39 cellular contexts compared by ENCODE assay signal in genomic region chrY:20651496-20651895, GRCh38.
"Had no signal": no experiment of that assay in that cellular context is flagged by ENCODE, and none has a peak within 500 bp of the region (broad histone marks: within the 10 kb centered on the region; RNA-seq: fewer than 3 reads in every experiment).

No MANE protein-coding gene starts in this region.

- DNase-seq: activated CD4-positive, alpha-beta memory T cell treated with anti-CD3 and anti-CD28 coated beads, Interleukin-2, amount 10 ng/mL, durations not matched to agents 7 days and 5 days; activated CD4-positive, alpha-beta T cell treated with anti-CD3 and anti-CD28 coated beads for 1 hour; activated CD4-positive, alpha-beta T cell treated with anti-CD3 and anti-CD28 coated beads for 36 hours; activated CD4-positive, alpha-beta T cell treated with anti-CD3 and anti-CD28 coated beads for 48 hours; activated CD4-positive, alpha-beta T cell treated with anti-CD3 and anti-CD28 coated beads, Interleukin-2, amount 10 ng/mL, durations not matched to agents 7 days and 5 days; activated CD4-positive, alpha-beta T cell treated with anti-CD3 and anti-CD28 coated beads, Interleukin-2, amount 50 U/mL, for 48 hours; activated CD4-positive, CD25-positive, alpha-beta regulatory T cell; activated CD8-positive, alpha-beta memory T cell treated with anti-CD3 and anti-CD28 coated beads for 24 hours; activated CD8-positive, alpha-beta memory T cell treated with anti-CD3 and anti-CD28 coated beads, Interleukin-2, amount 10 ng/mL, durations not matched to agents 7 days and 5 days; activated CD8-positive, alpha-beta memory T cell treated with anti-CD3 and anti-CD28 coated beads, Interleukin-2, amount 50 U/mL, for 48 hours; activated CD8-positive, alpha-beta T cell treated with anti-CD3 and anti-CD28 coated beads, Interleukin-2, amount 10 ng/mL, durations not matched to agents 7 days and 5 days; activated effector memory CD4-positive, alpha-beta T cell treated with anti-CD3 and anti-CD28 coated beads, Interleukin-2, amount 50 U/mL, for 16 hours; activated gamma-delta T cell treated with Interleukin-2 at 50 U/mL for 16 hours; activated naive CD4-positive, alpha-beta T cell; activated naive CD4-positive, alpha-beta T cell treated with anti-CD3 and anti-CD28 coated beads for 36 hours; activated naive CD4-positive, alpha-beta T cell treated with anti-CD3 and anti-CD28 coated beads, Interleukin-2, amount 50 U/mL, for 16 hours; activated naive CD8-positive, alpha-beta T cell treated with anti-CD3 and anti-CD28 coated beads for 36 hours; activated T-cell treated with anti-CD3 and anti-CD28 coated beads, Interleukin-2, amount 50 U/mL, for 4 hours; activated T-cell treated with anti-CD3 and anti-CD28 coated beads, Interleukin-2, amount 50 U/mL, for 72 hours; adrenal gland; amniotic stem cell; aorta; caudate nucleus; cerebellar nuclear complex; T-helper 1 cell; T-helper 2 cell; T-helper 9 cell; WERI-Rb-1 had no signal

- H3K4me3 Mint-ChIP-seq: activated CD4-positive, alpha-beta memory T cell treated with anti-CD3 and anti-CD28 coated beads, Interleukin-2, amount 10 ng/mL, durations not matched to agents 7 days and 5 days; activated CD4-positive, alpha-beta T cell treated with anti-CD3 and anti-CD28 coated beads for 36 hours; activated CD4-positive, alpha-beta T cell treated with anti-CD3 and anti-CD28 coated beads, Interleukin-2, amount 10 ng/mL, durations not matched to agents 7 days and 5 days; activated CD8-positive, alpha-beta memory T cell treated with anti-CD3 and anti-CD28 coated beads, Interleukin-2, amount 10 ng/mL, durations not matched to agents 7 days and 5 days; activated CD8-positive, alpha-beta T cell treated with anti-CD3 and anti-CD28 coated beads, Interleukin-2, amount 10 ng/mL, durations not matched to agents 7 days and 5 days; activated naive CD4-positive, alpha-beta T cell treated with anti-CD3 and anti-CD28 coated beads for 36 hours; activated naive CD8-positive, alpha-beta T cell treated with anti-CD3 and anti-CD28 coated beads for 36 hours; activated T-cell treated with anti-CD3 and anti-CD28 coated beads, Interleukin-2, amount 50 U/mL, for 4 hours; activated T-cell treated with anti-CD3 and anti-CD28 coated beads, Interleukin-2, amount 50 U/mL, for 72 hours; activated T-helper 1 cell treated with anti-CD3 and anti-CD28 coated beads, Interleukin-12 subunit alpha, Interleukin-12 subunit beta, Interleukin-2, Interleukin-4 antibody, amounts not matched to agents 30 ng/mL and 10 ng/mL and 1 ng/mL, durations not matched to agents 14 hours and 24 hours and 36 hours; activated T-helper 17 cell treated with anti-CD3 and anti-CD28 coated beads, Interleukin-2, amount 50 U/mL, for 72 hours; brain; central memory CD8-positive, alpha-beta T cell; T-helper 1 cell treated with Interleukin-12 subunit alpha and Interleukin-12 subunit beta and Interleukin-4 antibody, amounts not matched to agents 30 μg/mL and 1 μg/mL, for 36 hours; T-helper 2 cell treated with Interferon-gamma antibody and Interleukin-4, amounts not matched to agents 5 μg/mL and 100 μg/mL, for 36 hours; WTC11 had no signal

- H3K9me3 ChIP-seq: adrenal gland had no signal

- H3K4me1 Mint-ChIP-seq: activated CD4-positive, alpha-beta memory T cell treated with anti-CD3 and anti-CD28 coated beads, Interleukin-2, amount 10 ng/mL, durations not matched to agents 7 days and 5 days; activated CD4-positive, alpha-beta T cell treated with anti-CD3 and anti-CD28 coated beads for 36 hours; activated CD4-positive, alpha-beta T cell treated with anti-CD3 and anti-CD28 coated beads, Interleukin-2, amount 10 ng/mL, durations not matched to agents 7 days and 5 days; activated CD8-positive, alpha-beta memory T cell treated with anti-CD3 and anti-CD28 coated beads, Interleukin-2, amount 10 ng/mL, durations not matched to agents 7 days and 5 days; activated naive CD8-positive, alpha-beta T cell treated with anti-CD3 and anti-CD28 coated beads for 36 hours; activated T-helper 17 cell treated with anti-CD3 and anti-CD28 coated beads, Interleukin-2, amount 50 U/mL, for 72 hours; brain; central memory CD8-positive, alpha-beta T cell; WTC11 had no signal

- H3K36me3 ChIP-seq: adrenal gland, cardiac muscle cell, WERI-Rb-1 had no signal

- ATAC-seq: activated CD4-positive, alpha-beta T cell treated with anti-CD3 and anti-CD28 coated beads for 36 hours; activated CD4-positive, CD25-positive, alpha-beta regulatory T cell treated with anti-CD3 and anti-CD28 coated beads, Interleukin-2, amount 50 U/mL, for 24 hours; activated CD8-positive, alpha-beta memory T cell treated with anti-CD3 and anti-CD28 coated beads, Interleukin-2, amount 10 ng/mL, durations not matched to agents 7 days and 5 days; activated CD8-positive, alpha-beta T cell treated with anti-CD3 and anti-CD28 coated beads, Interleukin-2, amount 10 ng/mL, durations not matched to agents 7 days and 5 days; activated naive CD4-positive, alpha-beta T cell treated with anti-CD3 and anti-CD28 coated beads, Interleukin-2, amount 50 U/mL, for 72 hours; activated T-cell treated with anti-CD3 and anti-CD28 coated beads, Interleukin-2, amount 50 U/mL, for 4 hours; activated T-cell treated with anti-CD3 and anti-CD28 coated beads, Interleukin-2, amount 50 U/mL, for 72 hours; activated T-helper 17 cell treated with anti-CD3 and anti-CD28 coated beads, Interleukin-2, amount 50 U/mL, for 72 hours; WTC11 had no signal

- H3K27ac Mint-ChIP-seq: activated CD4-positive, alpha-beta memory T cell treated with anti-CD3 and anti-CD28 coated beads, Interleukin-2, amount 10 ng/mL, durations not matched to agents 7 days and 5 days; activated CD4-positive, alpha-beta T cell treated with anti-CD3 and anti-CD28 coated beads for 36 hours; activated CD4-positive, alpha-beta T cell treated with anti-CD3 and anti-CD28 coated beads, Interleukin-2, amount 10 ng/mL, durations not matched to agents 7 days and 5 days; activated CD8-positive, alpha-beta memory T cell treated with anti-CD3 and anti-CD28 coated beads, Interleukin-2, amount 10 ng/mL, durations not matched to agents 7 days and 5 days; activated CD8-positive, alpha-beta T cell treated with anti-CD3 and anti-CD28 coated beads, Interleukin-2, amount 10 ng/mL, durations not matched to agents 7 days and 5 days; activated naive CD4-positive, alpha-beta T cell treated with anti-CD3 and anti-CD28 coated beads for 36 hours; activated naive CD4-positive, alpha-beta T cell treated with anti-CD3 and anti-CD28 coated beads, Interleukin-2, amount 50 U/mL, for 72 hours; activated naive CD8-positive, alpha-beta T cell treated with anti-CD3 and anti-CD28 coated beads for 36 hours; activated T-cell treated with anti-CD3 and anti-CD28 coated beads, Interleukin-2, amount 50 U/mL, for 72 hours; activated T-helper 1 cell treated with anti-CD3 and anti-CD28 coated beads, Interleukin-12 subunit alpha, Interleukin-12 subunit beta, Interleukin-2, Interleukin-4 antibody, amounts not matched to agents 30 ng/mL and 10 ng/mL and 1 ng/mL, durations not matched to agents 14 hours and 24 hours and 36 hours; activated T-helper 17 cell treated with anti-CD3 and anti-CD28 coated beads, Interleukin-2, amount 50 U/mL, for 72 hours; brain; T-helper 1 cell treated with Interleukin-12 subunit alpha and Interleukin-12 subunit beta and Interleukin-4 antibody, amounts not matched to agents 30 μg/mL and 1 μg/mL, for 36 hours; T-helper 2 cell treated with Interferon-gamma antibody and Interleukin-4, amounts not matched to agents 5 μg/mL and 100 μg/mL, for 36 hours; WTC11 had no signal

- H3K4me3 ChIP-seq: adrenal gland, cardiac muscle cell had no signal

- H3K4me1 ChIP-seq: adrenal gland had no signal

- H3K9me3 Mint-ChIP-seq: activated CD4-positive, alpha-beta memory T cell treated with anti-CD3 and anti-CD28 coated beads, Interleukin-2, amount 10 ng/mL, durations not matched to agents 7 days and 5 days; activated CD4-positive, alpha-beta T cell treated with anti-CD3 and anti-CD28 coated beads, Interleukin-2, amount 10 ng/mL, durations not matched to agents 7 days and 5 days; activated naive CD4-positive, alpha-beta T cell treated with anti-CD3 and anti-CD28 coated beads for 36 hours; activated naive CD4-positive, alpha-beta T cell treated with anti-CD3 and anti-CD28 coated beads, Interleukin-2, amount 50 U/mL, for 72 hours; activated naive CD8-positive, alpha-beta T cell treated with anti-CD3 and anti-CD28 coated beads for 36 hours; activated T-cell treated with anti-CD3 and anti-CD28 coated beads, Interleukin-2, amount 50 U/mL, for 4 hours; activated T-cell treated with anti-CD3 and anti-CD28 coated beads, Interleukin-2, amount 50 U/mL, for 72 hours; activated T-helper 1 cell treated with anti-CD3 and anti-CD28 coated beads, Interleukin-12 subunit alpha, Interleukin-12 subunit beta, Interleukin-2, Interleukin-4 antibody, amounts not matched to agents 30 ng/mL and 10 ng/mL and 1 ng/mL, durations not matched to agents 14 hours and 24 hours and 36 hours; activated T-helper 17 cell treated with anti-CD3 and anti-CD28 coated beads, Interleukin-2, amount 50 U/mL, for 72 hours; central memory CD8-positive, alpha-beta T cell; T-helper 1 cell treated with Interleukin-12 subunit alpha and Interleukin-12 subunit beta and Interleukin-4 antibody, amounts not matched to agents 30 μg/mL and 1 μg/mL, for 36 hours; T-helper 2 cell treated with Interferon-gamma antibody and Interleukin-4, amounts not matched to agents 5 μg/mL and 100 μg/mL, for 36 hours had no signal

- H3K27me3 ChIP-seq: adrenal gland, cardiac muscle cell had no signal

- H3K27me3 Mint-ChIP-seq: activated CD4-positive, alpha-beta memory T cell treated with anti-CD3 and anti-CD28 coated beads, Interleukin-2, amount 10 ng/mL, durations not matched to agents 7 days and 5 days; activated CD4-positive, alpha-beta T cell treated with anti-CD3 and anti-CD28 coated beads for 36 hours; activated CD4-positive, alpha-beta T cell treated with anti-CD3 and anti-CD28 coated beads, Interleukin-2, amount 10 ng/mL, durations not matched to agents 7 days and 5 days; activated CD8-positive, alpha-beta memory T cell treated with anti-CD3 and anti-CD28 coated beads, Interleukin-2, amount 10 ng/mL, durations not matched to agents 7 days and 5 days; activated naive CD8-positive, alpha-beta T cell treated with anti-CD3 and anti-CD28 coated beads for 36 hours; activated T-helper 17 cell treated with anti-CD3 and anti-CD28 coated beads, Interleukin-2, amount 50 U/mL, for 72 hours; brain; central memory CD8-positive, alpha-beta T cell had no signal

- FAIRE-seq: bronchial epithelial cell had no signal

- H3K27ac ChIP-seq: adrenal gland, cardiac muscle cell, WERI-Rb-1 had no signal

- H3K36me3 Mint-ChIP-seq: activated CD8-positive, alpha-beta memory T cell treated with anti-CD3 and anti-CD28 coated beads, Interleukin-2, amount 10 ng/mL, durations not matched to agents 7 days and 5 days; activated naive CD4-positive, alpha-beta T cell treated with anti-CD3 and anti-CD28 coated beads, Interleukin-2, amount 50 U/mL, for 72 hours; activated naive CD8-positive, alpha-beta T cell treated with anti-CD3 and anti-CD28 coated beads for 36 hours; brain had no signal
